In genomic region chr15:48331796-48332641, GRCh38 we compare ENCODE assay signal across 8 cellular contexts. TPM values are rescaled to one million over a fixed set of nuclear protein-coding genes. Genes with fewer than 3 reads are reported as not detected.
DNase-seq lines count a peak whose midpoint lies in the region; ATAC-seq and TF ChIP-seq lines count a peak whose summit lies in the region.

No MANE protein-coding gene starts in this region.

- H3K4me3 ChIP-seq in OCI-LY1 (ENCODE audit: low read depth, low read length, poor library complexity, severe bottlenecking) (peak overlapping the region; percentile 81), esophagus squamous epithelium (peak overlapping the region; percentile 68 to 100 (median 90))

- 0 to 1% methylated on average over 8 to 10 of the region's 64 CpGs for WGBS in esophagus squamous epithelium, 2 donors

- peak overlapping the region; percentile 74 for H3K27ac ChIP-seq in OCI-LY1 (ENCODE audit: low read depth, low read length, poor library complexity, severe bottlenecking)
- peak overlapping the region; percentile 87 to 98 (median 98) for H3K27ac ChIP-seq in esophagus squamous epithelium

- intact Hi-C loops in esophagus squamous epithelium (cut with DNase I): no loop called here

- peak overlapping the region; percentile 69 for H3K4me2 ChIP-seq in OCI-LY1 (ENCODE audit: low read length)

- ATAC-seq in GM19397 (IDR thresholded peaks at IDR 0.05; ENCODE audit: unreplicated experiment) (peak; percentile 53), HG03558 (IDR thresholded peaks at IDR 0.05; ENCODE audit: extremely low read depth, unreplicated experiment) (peak; percentile 1)
- ATAC-seq in activated T-cell treated with anti-CD3 and anti-CD28 coated beads, Interleukin-2, amount 50 U/mL, for 4 hours: peak; percentile 65 to 70
- ATAC-seq in naive thymus-derived CD8-positive, alpha-beta T cell: peak; percentile 50 to 54

- TF ChIP-seq CTCF in OCI-LY1 (IDR thresholded peaks at IDR 0.05; ENCODE audit: low read length) (no peak), esophagus squamous epithelium (IDR thresholded peaks at IDR 0.05) (no peak)

- H3K9ac ChIP-seq in OCI-LY1 (ENCODE audit: low read length): peak overlapping the region; percentile 90

- H4K20me1 ChIP-seq in OCI-LY1 (ENCODE audit: insufficient read depth, low read length): no peaks in the 10 kb centered on the region

- TF ChIP-seq POLR2A in esophagus squamous epithelium (IDR thresholded peaks at IDR 0.05): no peak

- POLR2A ChIA-PET in naive thymus-derived CD8-positive, alpha-beta T cell (lab: Charles Lee): interaction anchor here (0.6 to 1.3 kb wide), 4 partner anchors 160 to 839 kb away, joined by 3 to 4 read pairs (median 3); partner anchors contain the start of genes EID1 and SECISBP2L

- H2AFZ ChIP-seq in OCI-LY1 (ENCODE audit: low read length): no peak overlapping the region

- DNase-seq in CMK (ENCODE audit: low read depth) (peak; percentile 58), esophagus squamous epithelium (lab: John Stamatoyannopoulos, UW) (peak; percentile 55)
- peak; percentile 63 for DNase-seq in activated T-cell treated with anti-CD3 and anti-CD28 coated beads, Interleukin-2, amount 50 U/mL, for 4 hours
- DNase-seq in naive thymus-derived CD8-positive, alpha-beta T cell: peak; percentile 38 to 76 (median 61)
- DNase-seq in stimulated activated naive CD4-positive, alpha-beta T cell treated with Interleukin-2 at 50 U/mL for 16 hours (lab: John Stamatoyannopoulos, UW): peak; percentile 79

- H3K4me3 Mint-ChIP-seq in activated T-cell treated with anti-CD3 and anti-CD28 coated beads, Interleukin-2, amount 50 U/mL, for 4 hours: peak overlapping the region; percentile 91
- peak overlapping the region; percentile 77 to 100 (median 98) for H3K4me3 Mint-ChIP-seq in naive thymus-derived CD8-positive, alpha-beta T cell

- H3K4me1 ChIP-seq in OCI-LY1 (ENCODE audit: insufficient read depth, low read length, severe bottlenecking) (peaks cover 37% of the 10 kb centered on the region), esophagus squamous epithelium (peaks cover 4 to 31% (median 15%) of the 10 kb centered on the region in 3 donors)

- peaks cover 20% of the 10 kb centered on the region for H3K4me1 Mint-ChIP-seq in activated T-cell treated with anti-CD3 and anti-CD28 coated beads, Interleukin-2, amount 50 U/mL, for 4 hours (ENCODE audit: low read depth)
- H3K4me1 Mint-ChIP-seq in naive thymus-derived CD8-positive, alpha-beta T cell: peaks cover 11 to 29% (median 20%) of the 10 kb centered on the region in 4 donors

- H3K9me2 ChIP-seq in OCI-LY1 (ENCODE audit: low read depth, low read length): no peaks in the 10 kb centered on the region

- no peaks in the 10 kb centered on the region for H3K9me3 ChIP-seq in OCI-LY1 (ENCODE audit: low read length)
- no peaks in the 10 kb centered on the region for H3K9me3 ChIP-seq in esophagus squamous epithelium

- no peaks in the 10 kb centered on the region for H3K27me3 Mint-ChIP-seq in activated T-cell treated with anti-CD3 and anti-CD28 coated beads, Interleukin-2, amount 50 U/mL, for 4 hours (ENCODE audit: low read depth)
- no peaks in the 10 kb centered on the region for H3K27me3 Mint-ChIP-seq in naive thymus-derived CD8-positive, alpha-beta T cell

- H3K9me3 Mint-ChIP-seq in activated T-cell treated with anti-CD3 and anti-CD28 coated beads, Interleukin-2, amount 50 U/mL, for 4 hours: no peaks in the 10 kb centered on the region
- no peaks in the 10 kb centered on the region for H3K9me3 Mint-ChIP-seq in naive thymus-derived CD8-positive, alpha-beta T cell

- H3K79me2 ChIP-seq in OCI-LY1 (ENCODE audit: insufficient read depth, low read length): peaks cover 26% of the 10 kb centered on the region

- H3F3A ChIP-seq in OCI-LY1 (ENCODE audit: insufficient read depth, low read length): no peaks in the 10 kb centered on the region

- peaks cover 17% of the 10 kb centered on the region for H3K36me3 Mint-ChIP-seq in activated T-cell treated with anti-CD3 and anti-CD28 coated beads, Interleukin-2, amount 50 U/mL, for 4 hours (ENCODE audit: insufficient read depth)
- peaks cover 0 to 19% (median 2%) of the 10 kb centered on the region in 3 donors for H3K36me3 Mint-ChIP-seq in naive thymus-derived CD8-positive, alpha-beta T cell

- H3K27me3 ChIP-seq in OCI-LY1 (ENCODE audit: insufficient read depth, low read length): no peaks in the 10 kb centered on the region
- H3K27me3 ChIP-seq in esophagus squamous epithelium: no peaks in the 10 kb centered on the region

- H3K27ac Mint-ChIP-seq in naive thymus-derived CD8-positive, alpha-beta T cell: peak overlapping the region; percentile 4 to 99 (median 90)

- H3K36me3 ChIP-seq in OCI-LY1 (ENCODE audit: insufficient read depth, low read length): peaks cover 42% of the 10 kb centered on the region
- H3K36me3 ChIP-seq in esophagus squamous epithelium: peaks cover 0 to 30% (median 4%) of the 10 kb centered on the region in 3 donors

RNA-seq across cellular contexts. Expression of gene DUT, which starts 0.8 kb away (rescaled TPM):
- total RNA-seq in activated T-cell treated with anti-CD3 and anti-CD28 coated beads, Interleukin-2, amount 50 U/mL, for 4 hours: 100 to 1,000 TPM; 194 to 248 (median 214) TPM
- total RNA-seq in esophagus squamous epithelium: 10 to 100 TPM; 63.5 to 90.1 (median 75.7) TPM
- total RNA-seq in naive thymus-derived CD8-positive, alpha-beta T cell: 100 to 1,000 TPM; 113 to 119 TPM
- polyA plus RNA-seq in naive thymus-derived CD8-positive, alpha-beta T cell: 100 to 1,000 TPM; 108 to 141 (median 112) TPM

Comparison
In these comparisons a context has a peak if more than half of its experiments do, and no peak if none do; other contexts are left out.
1. Peak in every context shown above with its lines: DNase-seq, ATAC-seq, H3K4me3 ChIP-seq and H3K27ac ChIP-seq.
2. ATAC-seq: peak in every context shown above with its lines; median percentile 68 in activated T-cell treated with anti-CD3 and anti-CD28 coated beads, Interleukin-2, amount 50 U/mL, for 4 hours; 53 in GM19397; 52 in naive thymus-derived CD8-positive, alpha-beta T cell; 1 in HG03558.